8 cellular contexts compared by ENCODE assay signal in genomic region chr2:71223767-71224333, GRCh38. TPM values are rescaled to one million over a fixed set of nuclear protein-coding genes. Genes with fewer than 3 reads are reported as not detected.
A peak's percentile ranks its signal among the peaks of the same experiment; 100 is the strongest.
DNase-seq lines count a peak whose midpoint lies in the region; ATAC-seq, FAIRE-seq and TF ChIP-seq lines count a peak whose summit lies in the region.

No MANE protein-coding gene starts in this region.

- no peak overlapping the region for H3K27ac ChIP-seq in GM23248

- in situ Hi-C loops in GM23248 (cut with MboI): no loop called here

- H3F3A ChIP-seq in GM23248 (ENCODE audit: insufficient read depth): no peaks in the 10 kb centered on the region

- TF ChIP-seq CTCF in AG09309 (IDR thresholded peaks at IDR 0.05; ENCODE audit: control insufficient read depth, insufficient read depth, low read depth, low read length, missing control alignments) (peak; percentile 55), bronchial epithelial cell (IDR thresholded peaks at IDR 0.05; ENCODE audit: insufficient read depth, low read length, severe bottlenecking) (peak; percentile 25)

- H3K4me3 ChIP-seq in AG09309 (ENCODE audit: control insufficient read depth, low read depth, low read length) (no peak overlapping the region), GM23248 (no peak overlapping the region), bronchial epithelial cell (ENCODE audit: low read depth, low read length) (no peak overlapping the region)

- DNase-seq in AG09309 (ENCODE audit: low read depth) (no peak), GM23248 (peak; percentile 63), NCI-H748 (lab: John Stamatoyannopoulos, UW; ENCODE audit: unreplicated experiment) (peak; percentile 48), bronchial epithelial cell (ENCODE audit: low read depth) (peak; percentile 15), left kidney (ENCODE audit: low read depth, low spot score) (peak; percentile 73), KG1 (lab: John Stamatoyannopoulos, UW) (no peak), ureter (ENCODE audit: low spot score) (no peak)

- no peaks in the 10 kb centered on the region for H3K36me3 ChIP-seq in GM23248 (ENCODE audit: low read depth)
- no peaks in the 10 kb centered on the region for H3K36me3 ChIP-seq in bronchial epithelial cell (ENCODE audit: control insufficient read depth, insufficient read depth, low read length)

- H3K9ac ChIP-seq in GM23248: no peak overlapping the region

- no peaks in the 10 kb centered on the region for H3K4me1 ChIP-seq in GM23248 (ENCODE audit: insufficient read depth)

- no peaks in the 10 kb centered on the region for H3K79me2 ChIP-seq in GM23248 (ENCODE audit: insufficient read depth)

- ATAC-seq in GM18907 (IDR thresholded peaks at IDR 0.05; ENCODE audit: unreplicated experiment): no peak

- 20 to 21% methylated on average over 3 of the region's 3 CpGs for WGBS in GM23248 (ENCODE audit: low coverage in 1 of 2, low lambda C conversion rate in 2 of 2, missing lambda C conversion rate in 2 of 2), 2 experiments

- H3K27me3 ChIP-seq in GM23248 (replicated peaks; ENCODE audit: insufficient read depth) (peaks cover 13% of the 10 kb centered on the region; the same call in 1 of the 2 replicates), bronchial epithelial cell (ENCODE audit: control insufficient read depth, insufficient read depth, low read length) (no peaks in the 10 kb centered on the region)

- FAIRE-seq in bronchial epithelial cell (lab: Jason Lieb, UNC): no peak

- no peaks in the 10 kb centered on the region for H4K20me1 ChIP-seq in GM23248 (ENCODE audit: insufficient read depth)

- H3K9me2 ChIP-seq in GM23248 (ENCODE audit: insufficient read depth): no peaks in the 10 kb centered on the region

- no peaks in the 10 kb centered on the region for H3K9me3 ChIP-seq in GM23248 (ENCODE audit: low read depth)

- H3K4me2 ChIP-seq in GM23248 (ENCODE audit: unreplicated experiment): no peak overlapping the region

- no peak overlapping the region for H2AFZ ChIP-seq in GM23248

RNA-seq across cellular contexts. Expression of gene PAIP2B, which starts 3.1 kb away (rescaled TPM):
- under 0.01 TPM in 2 replicates for total RNA-seq in GM23248 (2014; rRNA removed; shearing (Covaris generic))
- 0.10 and 0.11 TPM in 2 replicates for polyA plus RNA-seq in GM23248 (2016; fragmentation: Nextera tagmentation; extraction: Ambion mirVana)
- total RNA-seq in bronchial epithelial cell: 1.3 and 5.2 TPM in 2 replicates
- 11.6 TPM for total RNA-seq in ureter

Comparison
In these comparisons a context has a peak if more than half of its experiments do, and no peak if none do; other contexts are left out.
1. DNase-seq: peak in GM23248 (single experiment), NCI-H748 (single experiment), bronchial epithelial cell (single experiment) and left kidney (single experiment); none in AG09309 (single experiment), KG1 (single experiment) and ureter (single experiment).